In genomic region chr22:28759861-28760560, GRCh38 we compare ENCODE assay signal across 12 cellular contexts. TPM values are rescaled to one million over a fixed set of nuclear protein-coding genes. Genes with fewer than 3 reads are reported as not detected.
A peak's percentile ranks its signal among the peaks of the same experiment; 100 is the strongest.
DNase-seq lines count a peak whose midpoint lies in the region; ATAC-seq and TF ChIP-seq lines count a peak whose summit lies in the region.
"Had no signal": no experiment of that assay in that cellular context is flagged by ENCODE, and none has a peak within 500 bp of the region (broad histone marks: within the 10 kb centered on the region; RNA-seq: fewer than 3 reads in every experiment).

No MANE protein-coding gene starts in this region.

- no peak for TF ChIP-seq CTCF in epithelial cell of esophagus (IDR thresholded peaks at IDR 0.05; ENCODE audit: insufficient read depth, low read depth, low read length, missing control alignments)
- no peak for TF ChIP-seq CTCF in spleen (IDR thresholded peaks at IDR 0.05 in 8 of 11, conservative IDR thresholded peaks at IDR 0.05 in 3 of 11)

- no peak overlapping the region for H3K4me3 ChIP-seq in epithelial cell of esophagus (ENCODE audit: low read length)
- H3K4me3 ChIP-seq in spleen = peak overlapping the region in 2 of 8 donors; percentile 13 to 43

- H3K27me3 ChIP-seq in spleen (replicated peaks in 1 of 7) = no peaks in the 10 kb centered on the region

- peaks cover 0 to 12% (median 2%) of the 10 kb centered on the region in 6 donors for H3K36me3 ChIP-seq in spleen

- DNase-seq in NCI-H2171 treated with DMSO at 0.1 percent for 48 hours (lab: John Stamatoyannopoulos, UW) = peak; percentile 74
- DNase-seq in NCI-H2171 (lab: John Stamatoyannopoulos, UW) = no peak
- DNase-seq in NCI-H69 (lab: John Stamatoyannopoulos, UW) = peak; percentile 94
- DNase-seq in epithelial cell of esophagus (ENCODE audit: low read depth) = peak; percentile 40
- peak; percentile 14 for DNase-seq in spleen
- DNase-seq: activated CD4-positive, alpha-beta T cell treated with anti-CD3 and anti-CD28 coated beads for 4 hours; amniotic stem cell had no signal

- 67 to 79% (median 73%) methylated on average over 3 of the region's 3 CpGs for WGBS in spleen, 5 donors

- H3K27ac ChIP-seq in spleen = peak overlapping the region in 6 of 8 donors; percentile 7 to 68 (median 53)
- H3K27ac ChIP-seq: HL-60, RWPE1 had no signal

- no peaks in the 10 kb centered on the region for H3K9me3 ChIP-seq in spleen

- peaks cover 0 to 20% (median 12%) of the 10 kb centered on the region in 6 donors for H3K4me1 ChIP-seq in spleen

- no peak for TF ChIP-seq POLR2A in spleen (IDR thresholded peaks at IDR 0.05)

- ATAC-seq in SK-N-SH treated with all-trans-retinoic acid at 6 μM for 48 hours (no peak), GM21528 (IDR thresholded peaks at IDR 0.05; ENCODE audit: low FRiP score, unreplicated experiment) (no peak), HG02938 (IDR thresholded peaks at IDR 0.05; ENCODE audit: unreplicated experiment) (no peak)

- intact Hi-C loops in spleen (cut with DNase I; ENCODE audit: low total_unique reads) = no loop called here

TF ChIP-seq in SK-N-SH treated with all-trans-retinoic acid at 6 μM for 48 hours, 23 proteins besides CTCF, POLR2A, EP300 and RAD21:
- TF ChIP-seq CSDC2 (CRISPR knock-in tag; IDR thresholded peaks at IDR 0.05) = no peak

RNA-seq across cellular contexts. Expression of gene CCDC117, which starts 12.5 kb away (rescaled TPM):
- 10 to 100 TPM; 15.0 to 33.0 (median 25.3) TPM for total RNA-seq in spleen
- polyA plus RNA-seq in spleen = 10 to 100 TPM in 1 of 3 donors, 1 to 10 TPM in 2; 6.6 to 10.4 (median 9.7) TPM

RNA-seq across cellular contexts. Expression of gene HSCB, which starts 18.2 kb away (rescaled TPM):
- 10 to 100 TPM; 13.5 to 24.5 (median 17.2) TPM for total RNA-seq in spleen
- polyA plus RNA-seq in spleen = 10 to 100 TPM; 24.8 to 26.6 (median 26.2) TPM

RNA-seq across cellular contexts. Expression of gene CHEK2, which starts 18.4 kb away (rescaled TPM):
- 10 to 100 TPM in 4 of 7 donors, 1 to 10 TPM in 3; 8.1 to 18.9 (median 10.6) TPM for total RNA-seq in spleen
- 10 to 100 TPM; 17.4 to 21.2 (median 19.8) TPM for polyA plus RNA-seq in spleen

RNA-seq across cellular contexts. Expression of gene XBP1, which starts 40.4 kb away (rescaled TPM):
- 100 to 1,000 TPM; 136 to 703 (median 251) TPM for total RNA-seq in spleen
- polyA plus RNA-seq in spleen = 10 to 100 TPM; 26.8 to 53.8 (median 47.0) TPM
